In the genomic region with DNA sequence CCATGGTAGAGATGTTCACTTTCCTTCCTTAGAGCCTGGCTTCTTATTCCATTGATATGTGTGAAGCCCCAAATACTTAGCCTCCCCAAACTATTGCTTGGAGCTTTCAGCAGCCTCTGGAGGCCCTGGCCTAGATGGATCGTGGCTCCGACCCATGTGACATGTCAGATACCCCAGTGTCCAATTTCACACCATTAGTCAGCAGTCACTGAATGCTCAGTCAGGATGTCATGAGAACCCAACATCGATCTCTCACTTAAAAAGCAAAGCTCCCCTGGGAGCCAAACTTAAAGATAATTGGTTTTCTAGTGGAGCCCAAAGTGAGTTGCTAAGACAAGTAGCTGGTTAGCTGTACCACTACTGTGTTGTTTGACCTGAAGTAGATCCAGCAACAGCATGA, we compare ENCODE assay signal across 23 cellular contexts.
"Had no signal": no experiment of that assay in that cellular context is flagged by ENCODE, and none has a peak within 500 bp of the region (broad histone marks: within the 10 kb centered on the region; RNA-seq: fewer than 3 reads in every experiment).

No MANE protein-coding gene starts in this region.

- H3K36me3 ChIP-seq: neural progenitor cell, ovary, right lobe of liver, sigmoid colon, stomach, thoracic aorta, thyroid gland, tibial nerve, upper lobe of left lung, vagina had no signal

- H3K27me3 ChIP-seq: neural progenitor cell, ovary, right lobe of liver, sigmoid colon, stomach, thyroid gland, tibial nerve, upper lobe of left lung, vagina had no signal

- H3K4me3 ChIP-seq: neural progenitor cell, ovary, psoas muscle, right lobe of liver, sigmoid colon, stomach, thoracic aorta, thyroid gland, tibial nerve, upper lobe of left lung, vagina had no signal

- H3K4me2 ChIP-seq: neural progenitor cell had no signal

- H3K79me2 ChIP-seq: parathyroid adenoma had no signal

- H3K27ac ChIP-seq: neural progenitor cell, ovary, parathyroid adenoma, psoas muscle, right lobe of liver, sigmoid colon, stomach, thoracic aorta, thyroid gland, tibial nerve, upper lobe of left lung, vagina had no signal

- H3K4me1 ChIP-seq: neural progenitor cell, parathyroid adenoma, psoas muscle, right lobe of liver, sigmoid colon, stomach, thyroid gland, tibial nerve, upper lobe of left lung, vagina had no signal

- H3K9ac ChIP-seq: neural progenitor cell, parathyroid adenoma had no signal

- DNase-seq: occipital lobe; ovary; posterior cingulate gyrus; psoas muscle; right cardiac atrium; right lobe of liver; sigmoid colon; small intestine; stimulated activated CD4-positive, alpha-beta T cell treated with anti-CD3 and anti-CD28 coated beads, Interleukin-15, amount 100 ng/mL, for 24 hours; stimulated activated CD4-positive, alpha-beta T cell treated with anti-CD3 and anti-CD28 coated beads, Interleukin-2, amount 100 ng/mL, for 24 hours; stimulated activated CD4-positive, alpha-beta T cell treated with anti-CD3 and anti-CD28 coated beads, Interleukin-2, amount 100 ng/mL, for 48 hours; stimulated activated CD4-positive, alpha-beta T cell treated with anti-CD3 and anti-CD28 coated beads, Interleukin-4, amount 100 ng/mL, for 24 hours; stimulated activated naive B cell treated with anti-CD40 and anti-IgM and Interleukin-4, amounts not matched to agents 10 μg/mL and 1 μg/mL and 100 μg/mL, for 72 hours; stimulated activated naive CD4-positive, alpha-beta T cell treated with Interleukin-2 at 50 U/mL for 16 hours; stomach; thyroid gland; trophoblast cell; upper lobe of left lung had no signal
